8 cellular contexts compared by ENCODE assay signal in the genomic region with DNA sequence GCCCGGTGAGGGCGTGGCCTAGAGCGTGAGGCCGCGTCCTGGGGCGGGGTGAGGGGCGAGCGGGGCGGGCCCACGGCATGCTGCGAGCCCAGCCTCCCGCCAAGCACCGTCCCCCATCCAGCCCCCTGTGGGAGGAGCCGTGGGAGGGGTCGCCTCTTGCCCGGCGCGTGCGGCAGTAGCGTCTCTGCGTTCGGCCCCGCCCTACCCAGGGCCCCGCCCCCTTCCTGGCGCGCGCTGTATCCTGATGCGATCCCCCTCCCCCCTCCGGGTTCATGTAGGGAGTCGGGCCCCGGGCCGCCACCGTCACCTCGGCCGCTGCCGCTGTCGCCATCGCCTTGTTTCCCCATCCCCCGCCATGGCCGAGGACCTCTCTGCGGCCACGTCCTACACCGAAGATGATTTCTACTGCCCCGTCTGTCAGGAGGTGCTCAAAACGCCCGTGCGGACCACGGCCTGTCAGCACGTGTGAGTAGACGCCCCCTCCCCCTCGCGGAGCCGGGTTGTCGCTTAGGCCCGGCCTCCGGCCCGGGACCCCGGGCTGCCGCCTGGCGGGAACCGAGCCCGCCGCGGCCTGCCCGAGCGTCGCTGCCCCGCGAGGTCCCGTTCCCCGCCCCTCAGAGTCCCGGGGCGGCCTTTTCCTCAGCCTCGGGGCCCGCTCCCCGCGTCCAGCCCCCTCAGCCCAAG. TPM values are rescaled to one million over a fixed set of nuclear protein-coding genes. Genes with fewer than 3 reads are reported as not detected.
DNase-seq lines count a peak whose midpoint lies in the region; ATAC-seq and TF ChIP-seq lines count a peak whose summit lies in the region.

No MANE protein-coding gene starts in this region.

- H3K79me2 ChIP-seq in parathyroid adenoma = peaks cover 32% of the 10 kb centered on the region

- no peak for TF ChIP-seq CTCF in GM12864 (IDR thresholded peaks at IDR 0.05; ENCODE audit: low read depth, low read length, missing control alignments)
- TF ChIP-seq CTCF in cardiac muscle cell (IDR thresholded peaks at IDR 0.05; ENCODE audit: low read depth, low read length) = no peak
- TF ChIP-seq CTCF in parathyroid adenoma (IDR thresholded peaks at IDR 0.05) = no peak
- peak in 2 of 5 experiments; percentile 15 to 29 for TF ChIP-seq CTCF in tibial nerve (IDR thresholded peaks at IDR 0.05)

- peak overlapping the region; percentile 95 for H3K4me3 ChIP-seq in GM12864 (ENCODE audit: low read depth, low read length)
- H3K4me3 ChIP-seq in cardiac muscle cell = peak overlapping the region; percentile 81
- peak overlapping the region; percentile 89 for H3K4me3 ChIP-seq in parathyroid adenoma (ENCODE audit: low read depth, low read length)
- H3K4me3 ChIP-seq in tibial nerve = peak overlapping the region; percentile 73 to 89 (median 82)

- H3K9ac ChIP-seq in parathyroid adenoma = peak overlapping the region; percentile 95

- H3K27ac ChIP-seq in cardiac muscle cell (peak overlapping the region; percentile 95), parathyroid adenoma (peak overlapping the region; percentile 99), tibial nerve (peak overlapping the region; percentile 99 to 100 (median 100))

- peak overlapping the region; percentile 100 for H2AFZ ChIP-seq in parathyroid adenoma

- H3K36me3 ChIP-seq in cardiac muscle cell (no peaks in the 10 kb centered on the region), parathyroid adenoma (ENCODE audit: control insufficient read depth, insufficient read depth, low read length) (no peaks in the 10 kb centered on the region), tibial nerve (no peaks in the 10 kb centered on the region)

- peak; percentile 30 to 81 for TF ChIP-seq EP300 in tibial nerve (IDR thresholded peaks at IDR 0.05)

- peak; percentile 79 for ATAC-seq in HG02678 (IDR thresholded peaks at IDR 0.05; ENCODE audit: unreplicated experiment)

- H3K4me1 ChIP-seq in cardiac muscle cell (ENCODE audit: low read depth) (peaks cover 30% of the 10 kb centered on the region), parathyroid adenoma (peaks cover 10% of the 10 kb centered on the region), tibial nerve (peaks cover 0 to 47% (median 21%) of the 10 kb centered on the region in 4 donors)

- H3K27me3 ChIP-seq in cardiac muscle cell = no peaks in the 10 kb centered on the region
- H3K27me3 ChIP-seq in parathyroid adenoma (ENCODE audit: control insufficient read depth, insufficient read depth, low read length) = no peaks in the 10 kb centered on the region
- no peaks in the 10 kb centered on the region for H3K27me3 ChIP-seq in tibial nerve

- H3K4me2 ChIP-seq in parathyroid adenoma (ENCODE audit: low read length) = peak overlapping the region; percentile 97

- WGBS in tibial nerve, 2 donors = 0 to 1% methylated on average over 43 to 51 of the region's 77 CpGs

- peak; percentile 29 to 83 for TF ChIP-seq POLR2A in tibial nerve (IDR thresholded peaks at IDR 0.05)

- DNase-seq in GM12864 (ENCODE audit: low read depth) = peak; percentile 78
- DNase-seq in NCI-H1105 treated with DMSO at 0.1 percent for 48 hours (lab: John Stamatoyannopoulos, UW) = peak; percentile 96
- DNase-seq in SKM-1 treated with dmso at 0.1 percent for 144 hours (lab: John Stamatoyannopoulos, UW; ENCODE audit: unreplicated experiment) = peak; percentile 94
- peak; percentile 100 for DNase-seq in activated naive CD8-positive, alpha-beta T cell treated with anti-CD3 and anti-CD28 coated beads, Interleukin-2, amount 50 U/mL, for 16 hours (ENCODE audit: low read depth, low spot score)
- DNase-seq in cardiac muscle cell (ENCODE audit: low read depth in 1 of 2, low spot score in 1 of 2) = peak; percentile 99
- DNase-seq in tibial nerve (ENCODE audit: low spot score in 2 of 2) = peak; percentile 97 to 99

- H3K9me3 ChIP-seq in cardiac muscle cell (ENCODE audit: low read depth) (no peaks in the 10 kb centered on the region), parathyroid adenoma (ENCODE audit: control insufficient read depth, low read length) (no peaks in the 10 kb centered on the region), tibial nerve (no peaks in the 10 kb centered on the region)

RNA-seq across cellular contexts. Expression of a gene that starts 0.9 kb away (rescaled TPM):
- total RNA-seq in cardiac muscle cell = 51.8 and 54.8 TPM in 2 replicates
- polyA plus RNA-seq in cardiac muscle cell = 31.7 and 53.3 TPM in 2 replicates
- total RNA-seq in tibial nerve = 10 to 100 TPM in 2 of 4 donors, 1 to 10 TPM in 2; 7.8 to 31.5 (median 15.1) TPM

Comparison
In these comparisons a context has a peak if more than half of its experiments do, and no peak if none do; other contexts are left out.
1. Peak in every context shown above with its lines: DNase-seq, ATAC-seq, H3K4me3 ChIP-seq and H3K27ac ChIP-seq.